In genomic region chr17:76997981-76998531, GRCh38 we compare ENCODE assay signal across 8 cellular contexts.
DNase-seq lines count a peak whose midpoint lies in the region; ATAC-seq lines count a peak whose summit lies in the region.

No MANE protein-coding gene starts in this region.

- no peaks in the 10 kb centered on the region; a peak in 1 of 22 replicates for H4K20me1 ChIP-seq in BLaER1 treated with 17β-estradiol and CSF1 and Interleukin-3, amounts not matched to agents 10 nM and 100 nM

- peak overlapping the region; percentile 69 to 99 (median 90) for H3K4me2 ChIP-seq in BLaER1 treated with 17β-estradiol and CSF1 and Interleukin-3, amounts not matched to agents 10 nM and 100 nM

- peaks cover 0 to 25% (median 0%) of the 10 kb centered on the region in 11 experiments; a peak in 3 of 22 replicates for H3K27me3 ChIP-seq in BLaER1 treated with 17β-estradiol and CSF1 and Interleukin-3, amounts not matched to agents 10 nM and 100 nM

- H3K36me3 ChIP-seq in BLaER1 treated with 17β-estradiol and CSF1 and Interleukin-3, amounts not matched to agents 10 nM and 100 nM, result no peaks in the 10 kb centered on the region

- H3K4me3 ChIP-seq in BLaER1 treated with 17β-estradiol and CSF1 and Interleukin-3, amounts not matched to agents 10 nM and 100 nM, result peak overlapping the region in 9 of 10 experiments; percentile 27 to 56 (median 40); a peak in 15 of 20 replicates

- H3K27me3 Mint-ChIP-seq in central memory CD8-positive, alpha-beta T cell, result no peaks in the 10 kb centered on the region

- peaks cover 22% of the 10 kb centered on the region for H3K4me1 Mint-ChIP-seq in central memory CD8-positive, alpha-beta T cell

- H3K4me1 ChIP-seq in BLaER1 treated with 17β-estradiol and CSF1 and Interleukin-3, amounts not matched to agents 10 nM and 100 nM, result peaks cover 33 to 99% (median 76%) of the 10 kb centered on the region in 10 experiments

- peaks cover 2% of the 10 kb centered on the region for H3K36me3 Mint-ChIP-seq in central memory CD8-positive, alpha-beta T cell (ENCODE audit: insufficient read depth)

- H3K27ac ChIP-seq in BLaER1 treated with 17β-estradiol and CSF1 and Interleukin-3, amounts not matched to agents 10 nM and 100 nM, result peak overlapping the region in 9 of 11 experiments; percentile 63 to 86 (median 74); a peak in 18 of 22 replicates

- peak overlapping the region; percentile 54 for H3K4me3 Mint-ChIP-seq in central memory CD8-positive, alpha-beta T cell

- DNase-seq in H4 (ENCODE audit: low spot score), result peak; percentile 71
- peak in 4 of 5 donors; percentile 31 to 96 (median 36) for DNase-seq in T-helper 1 cell
- DNase-seq in central memory CD8-positive, alpha-beta T cell (ENCODE audit: low spot score in 2 of 2), result peak; percentile 28 to 71
- no peak for DNase-seq in dedifferentiated amniotic fluid mesenchymal stem cell (ENCODE audit: extremely low spot score)
- DNase-seq in SW 1271 (lab: John Stamatoyannopoulos, UW), result no peak
- DNase-seq in AG08396 (ENCODE audit: low spot score), result no peak
- no peak for DNase-seq in islet precursor cell

- H3K9ac ChIP-seq in BLaER1 treated with 17β-estradiol and CSF1 and Interleukin-3, amounts not matched to agents 10 nM and 100 nM, result peak overlapping the region; percentile 27 to 75 (median 68); a peak in 20 of 22 replicates

- peak overlapping the region; percentile 94 for H3K27ac Mint-ChIP-seq in central memory CD8-positive, alpha-beta T cell (ENCODE audit: low read depth)

- H3K9me3 ChIP-seq in BLaER1 treated with 17β-estradiol and CSF1 and Interleukin-3, amounts not matched to agents 10 nM and 100 nM (replicated peaks in 1 of 11), result peaks cover 0 to 9% (median 0%) of the 10 kb centered on the region in 11 experiments; a peak in 1 of 22 replicates

- peak; percentile 99 for ATAC-seq in central memory CD8-positive, alpha-beta T cell (replicated peaks; ENCODE audit: extremely low read depth, poor library complexity, severe bottlenecking)

- no peaks in the 10 kb centered on the region for H3K9me3 Mint-ChIP-seq in central memory CD8-positive, alpha-beta T cell

Comparison
In these comparisons a context has a peak if more than half of its experiments do, and no peak if none do; other contexts are left out.
1. DNase-seq: peak in H4 (single experiment), T-helper 1 cell (4 of 5) and central memory CD8-positive, alpha-beta T cell (2 of 2); none in dedifferentiated amniotic fluid mesenchymal stem cell (single experiment), SW 1271 (0 of 2), AG08396 (single experiment) and islet precursor cell (single experiment).